Comparison of ENCODE assay signal across 9 cellular contexts in genomic region chr1:103616994-103617477, GRCh38. TPM values are rescaled to one million over a fixed set of nuclear protein-coding genes. Genes with fewer than 3 reads are reported as not detected.
"Had no signal": no experiment of that assay in that cellular context is flagged by ENCODE, and none has a peak within 500 bp of the region (broad histone marks: within the 10 kb centered on the region; RNA-seq: fewer than 3 reads in every experiment).

Gene AMY2A, plus strand, starts transcription at chr1:103617427. Its CDS starts 14 bp downstream, at chr1:103617441.

RNA-seq across cellular contexts. Expression of gene AMY2A, which starts in this region (rescaled TPM):
- total RNA-seq: OCI-LY7, PC-3, Right ventricle myocardium inferior, Right ventricle myocardium superior, RPMI7951, SJCRH30, SJSA1, SK-MEL-5 had no signal
- polyA plus RNA-seq: SK-N-SH had no signal
